Comparison of ENCODE assay signal across 19 cellular contexts in the genomic region with DNA sequence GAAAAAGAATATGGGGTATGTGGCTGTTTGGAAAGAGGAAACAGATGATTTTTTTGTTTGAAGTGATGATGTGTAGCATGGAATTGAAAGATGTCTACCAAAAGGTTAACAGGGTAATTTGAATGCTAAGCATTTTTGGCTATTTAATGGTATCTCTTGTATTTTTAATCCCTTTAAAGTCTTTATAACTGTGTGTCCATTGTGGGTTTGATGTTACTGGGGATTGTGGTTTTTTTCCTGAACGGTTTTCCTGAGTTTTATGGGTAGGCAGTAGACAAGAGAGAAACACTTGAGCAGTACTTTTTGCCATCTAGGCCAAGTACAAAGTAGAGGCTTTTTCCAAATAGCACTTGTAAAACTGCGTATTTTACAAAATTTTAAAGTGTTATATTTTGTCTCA.
DNase-seq lines count a peak whose midpoint lies in the region; ATAC-seq and TF ChIP-seq lines count a peak whose summit lies in the region.
"Had no signal": no experiment of that assay in that cellular context is flagged by ENCODE, and none has a peak within 500 bp of the region (broad histone marks: within the 10 kb centered on the region; RNA-seq: fewer than 3 reads in every experiment).

No MANE protein-coding gene starts in this region.

- no peak overlapping the region for H3K9ac ChIP-seq in BLaER1

- H3K4me3 ChIP-seq in BLaER1 (no peak overlapping the region), GM23338 (no peak overlapping the region)
- H3K4me3 ChIP-seq: prostate gland, skin epidermis had no signal

- H3K27me3 ChIP-seq in BLaER1 (no peaks in the 10 kb centered on the region), GM23338 (ENCODE audit: insufficient read depth) (no peaks in the 10 kb centered on the region)
- H3K27me3 ChIP-seq: brain microvascular endothelial cell had no signal

- H3K36me3 ChIP-seq in BLaER1, result peaks cover 65% of the 10 kb centered on the region
- H3K36me3 ChIP-seq in GM23338 (ENCODE audit: insufficient read depth), result no peaks in the 10 kb centered on the region
- H3K36me3 ChIP-seq: brain microvascular endothelial cell, prostate gland had no signal

- H3F3A ChIP-seq in GM23338 (replicated peaks; ENCODE audit: low read depth), result no peaks in the 10 kb centered on the region

- DNase-seq in GM23338 (ENCODE audit: low spot score) (no peak), NCI-H2107 treated with DMSO at 0.1 percent for 48 hours (lab: John Stamatoyannopoulos, UW; ENCODE audit: unreplicated experiment) (no peak), NCI-H1105 treated with DMSO at 0.1 percent for 48 hours (lab: John Stamatoyannopoulos, UW) (no peak)
- DNase-seq: activated CD4-positive, alpha-beta memory T cell treated with anti-CD3 and anti-CD28 coated beads for 36 hours; activated T-cell treated with anti-CD3 and anti-CD28 coated beads, Interleukin-2, amount 50 U/mL, for 4 hours; brain microvascular endothelial cell; Calu3; hippocampal formation; NCI-H1092 treated with DMSO at 0.1 percent for 48 hours; NCI-H526; Right ventricle myocardium superior; stimulated activated CD4-positive, alpha-beta T cell treated with anti-CD3 and anti-CD28 coated beads, Interleukin-4, amount 100 ng/mL, for 24 hours had no signal

- H3K4me2 ChIP-seq in BLaER1 (peak overlapping the region; percentile 54), GM23338 (peak overlapping the region; percentile 10)

- no peak for TF ChIP-seq CTCF in GM23338 (conservative IDR thresholded peaks at IDR 0.05; ENCODE audit: low read depth in 2 of 2)
- TF ChIP-seq CTCF in nephron (IDR thresholded peaks at IDR 0.05; ENCODE audit: unreplicated experiment in 3 of 3), result no peak

- peaks cover 100% of the 10 kb centered on the region for H4K20me1 ChIP-seq in BLaER1
- H4K20me1 ChIP-seq in GM23338 (replicated peaks; ENCODE audit: insufficient read depth), result peaks cover 9% of the 10 kb centered on the region; the same call in 1 of the 2 replicates

- H3K27me3 Mint-ChIP-seq in GM23338 (ENCODE audit: insufficient read depth, low read depth, poor library complexity), result peaks cover 2% of the 10 kb centered on the region
- no peaks in the 10 kb centered on the region for H3K27me3 Mint-ChIP-seq in activated T-helper 17 cell treated with anti-CD3 and anti-CD28 coated beads, Interleukin-2, amount 50 U/mL, for 72 hours
- H3K27me3 Mint-ChIP-seq in nephron (ENCODE audit: low read depth), result no peaks in the 10 kb centered on the region
- H3K27me3 Mint-ChIP-seq: activated CD4-positive, alpha-beta memory T cell treated with anti-CD3 and anti-CD28 coated beads for 36 hours had no signal

- H3K4me3 Mint-ChIP-seq in GM23338 (no peak overlapping the region), nephron (no peak overlapping the region)
- peak overlapping the region; percentile 11 for H3K4me3 Mint-ChIP-seq in activated T-helper 17 cell treated with anti-CD3 and anti-CD28 coated beads, Interleukin-2, amount 50 U/mL, for 72 hours
- H3K4me3 Mint-ChIP-seq: activated CD4-positive, alpha-beta memory T cell treated with anti-CD3 and anti-CD28 coated beads for 36 hours; activated T-cell treated with anti-CD3 and anti-CD28 coated beads, Interleukin-2, amount 50 U/mL, for 4 hours had no signal

- H3K36me3 Mint-ChIP-seq in GM23338 (ENCODE audit: low read depth), result no peaks in the 10 kb centered on the region
- H3K36me3 Mint-ChIP-seq in activated T-helper 17 cell treated with anti-CD3 and anti-CD28 coated beads, Interleukin-2, amount 50 U/mL, for 72 hours (ENCODE audit: low read depth), result peaks cover 58% of the 10 kb centered on the region
- H3K36me3 Mint-ChIP-seq in nephron (ENCODE audit: low read depth), result peaks cover 7% of the 10 kb centered on the region

- H3K4me1 Mint-ChIP-seq in GM23338 (peaks cover 66% of the 10 kb centered on the region), nephron (peaks cover 72% of the 10 kb centered on the region)
- H3K4me1 Mint-ChIP-seq in activated T-helper 17 cell treated with anti-CD3 and anti-CD28 coated beads, Interleukin-2, amount 50 U/mL, for 72 hours, result peaks cover 48% of the 10 kb centered on the region

- no peaks in the 10 kb centered on the region for H3K9me2 ChIP-seq in GM23338 (ENCODE audit: insufficient read depth)

- no peak overlapping the region for H3K27ac ChIP-seq in BLaER1
- H3K27ac ChIP-seq in GM23338 (ENCODE audit: low read depth), result no peak overlapping the region
- H3K27ac ChIP-seq: brain microvascular endothelial cell, prostate gland had no signal

- H3K9me3 Mint-ChIP-seq in GM23338 (no peaks in the 10 kb centered on the region), nephron (no peaks in the 10 kb centered on the region)
- H3K9me3 Mint-ChIP-seq in activated T-helper 17 cell treated with anti-CD3 and anti-CD28 coated beads, Interleukin-2, amount 50 U/mL, for 72 hours, result no peaks in the 10 kb centered on the region
- H3K9me3 Mint-ChIP-seq: activated CD4-positive, alpha-beta memory T cell treated with anti-CD3 and anti-CD28 coated beads for 36 hours; activated T-cell treated with anti-CD3 and anti-CD28 coated beads, Interleukin-2, amount 50 U/mL, for 4 hours had no signal

- H3K9me3 ChIP-seq in BLaER1, result no peaks in the 10 kb centered on the region
- H3K9me3 ChIP-seq: prostate gland had no signal

- no peak overlapping the region for H2AFZ ChIP-seq in GM23338

- H3K4me1 ChIP-seq in BLaER1, result peaks cover 78% of the 10 kb centered on the region
- H3K4me1 ChIP-seq in GM23338 (ENCODE audit: insufficient read depth), result peaks cover 55% of the 10 kb centered on the region

- ATAC-seq in GM23338 (no peak), HG03159 (IDR thresholded peaks at IDR 0.05; ENCODE audit: unreplicated experiment) (no peak), HG02571 (IDR thresholded peaks at IDR 0.05; ENCODE audit: unreplicated experiment) (no peak)
- no peak for ATAC-seq in activated T-helper 17 cell treated with anti-CD3 and anti-CD28 coated beads, Interleukin-2, amount 50 U/mL, for 72 hours (replicated peaks)
- ATAC-seq: activated T-cell treated with anti-CD3 and anti-CD28 coated beads, Interleukin-2, amount 50 U/mL, for 4 hours had no signal

- H3K27ac Mint-ChIP-seq in GM23338, result no peak overlapping the region
- peak overlapping the region; percentile 48 for H3K27ac Mint-ChIP-seq in activated T-helper 17 cell treated with anti-CD3 and anti-CD28 coated beads, Interleukin-2, amount 50 U/mL, for 72 hours
- H3K27ac Mint-ChIP-seq in nephron, result peak overlapping the region; percentile 32 to 51 (median 51)

- peaks cover 45% of the 10 kb centered on the region for H3K79me2 ChIP-seq in GM23338 (replicated peaks; ENCODE audit: insufficient read depth)

TF ChIP-seq in GM23338, 12 proteins besides CTCF, POLR2A, EP300 and RAD21 (continues in another document):
- no peak for TF ChIP-seq EZH2 (IDR thresholded peaks at IDR 0.05; ENCODE audit: low read depth, unreplicated experiment)
- no peak for TF ChIP-seq JUNB (IDR thresholded peaks at IDR 0.05; ENCODE audit: unreplicated experiment)
- TF ChIP-seq ZNF331 (CRISPR knock-in tag; IDR thresholded peaks at IDR 0.05; ENCODE audit: low read depth), result no peak
- TF ChIP-seq, protein P1, sequence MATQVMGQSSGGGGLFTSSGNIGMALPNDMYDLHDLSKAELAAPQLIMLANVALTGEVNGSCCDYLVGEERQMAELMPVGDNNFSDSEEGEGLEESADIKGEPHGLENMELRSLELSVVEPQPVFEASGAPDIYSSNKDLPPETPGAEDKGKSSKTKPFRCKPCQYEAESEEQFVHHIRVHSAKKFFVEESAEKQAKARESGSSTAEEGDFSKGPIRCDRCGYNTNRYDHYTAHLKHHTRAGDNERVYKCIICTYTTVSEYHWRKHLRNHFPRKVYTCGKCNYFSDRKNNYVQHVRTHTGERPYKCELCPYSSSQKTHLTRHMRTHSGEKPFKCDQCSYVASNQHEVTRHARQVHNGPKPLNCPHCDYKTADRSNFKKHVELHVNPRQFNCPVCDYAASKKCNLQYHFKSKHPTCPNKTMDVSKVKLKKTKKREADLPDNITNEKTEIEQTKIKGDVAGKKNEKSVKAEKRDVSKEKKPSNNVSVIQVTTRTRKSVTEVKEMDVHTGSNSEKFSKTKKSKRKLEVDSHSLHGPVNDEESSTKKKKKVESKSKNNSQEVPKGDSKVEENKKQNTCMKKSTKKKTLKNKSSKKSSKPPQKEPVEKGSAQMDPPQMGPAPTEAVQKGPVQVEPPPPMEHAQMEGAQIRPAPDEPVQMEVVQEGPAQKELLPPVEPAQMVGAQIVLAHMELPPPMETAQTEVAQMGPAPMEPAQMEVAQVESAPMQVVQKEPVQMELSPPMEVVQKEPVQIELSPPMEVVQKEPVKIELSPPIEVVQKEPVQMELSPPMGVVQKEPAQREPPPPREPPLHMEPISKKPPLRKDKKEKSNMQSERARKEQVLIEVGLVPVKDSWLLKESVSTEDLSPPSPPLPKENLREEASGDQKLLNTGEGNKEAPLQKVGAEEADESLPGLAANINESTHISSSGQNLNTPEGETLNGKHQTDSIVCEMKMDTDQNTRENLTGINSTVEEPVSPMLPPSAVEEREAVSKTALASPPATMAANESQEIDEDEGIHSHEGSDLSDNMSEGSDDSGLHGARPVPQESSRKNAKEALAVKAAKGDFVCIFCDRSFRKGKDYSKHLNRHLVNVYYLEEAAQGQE (IDR thresholded peaks at IDR 0.05; ENCODE audit: unreplicated experiment), result no peak
- TF ChIP-seq CREB1 (CRISPR knock-in tag; IDR thresholded peaks at IDR 0.05; ENCODE audit: low read depth), result no peak
- no peak for TF ChIP-seq POLR2AphosphoS5 (IDR thresholded peaks at IDR 0.05; ENCODE audit: low read depth)
